ENCODE assay signal across 1 cellular context in the genomic region with DNA sequence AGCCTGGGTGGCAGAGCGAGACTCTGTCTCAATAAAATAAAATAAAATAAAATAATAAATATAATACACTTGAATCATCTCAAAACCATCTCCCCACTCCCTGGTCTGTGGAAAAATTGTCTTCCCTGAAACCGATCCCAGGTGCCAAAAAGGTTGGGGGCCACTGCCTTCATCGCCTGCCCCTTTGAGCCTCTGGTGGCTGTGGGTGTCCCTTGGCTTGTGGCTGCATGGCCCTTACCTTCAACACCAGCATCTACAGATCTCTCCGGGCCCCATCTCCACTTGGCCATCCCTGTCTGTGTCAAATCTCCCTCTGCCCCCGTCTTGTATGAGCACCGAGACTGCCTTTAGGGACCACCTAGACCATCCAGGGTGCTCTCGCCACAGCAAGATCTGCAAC.
TF ChIP-seq lines count a peak whose summit lies in the region.

No MANE protein-coding gene starts in this region.

TF ChIP-seq in H1, 55 proteins besides CTCF, POLR2A, EP300 and RAD21:
- TF ChIP-seq JUND (IDR thresholded peaks at IDR 0.05; ENCODE audit: low read length) (no peak), KDM4A (IDR thresholded peaks at IDR 0.05; ENCODE audit: low read depth, low read length, severe bottlenecking) (no peak), SIN3A (conservative IDR thresholded peaks at IDR 0.05 in 1 of 2, IDR thresholded peaks at IDR 0.05 in 1 of 2; ENCODE audit: low read depth in 1 of 2, low read length in 2 of 2) (no peak), ZNF274 (IDR thresholded peaks at IDR 0.05; ENCODE audit: borderline replicate concordance, extremely low read depth, low read length) (no peak), EZH2 (IDR thresholded peaks at IDR 0.05; ENCODE audit: low read depth, low read length, severe bottlenecking) (no peak), EGR1 (IDR thresholded peaks at IDR 0.05; ENCODE audit: borderline replicate concordance, low read depth, low read length) (no peak), KDM5A (IDR thresholded peaks at IDR 0.05; ENCODE audit: low read length) (no peak)
- TF ChIP-seq, protein P1, sequence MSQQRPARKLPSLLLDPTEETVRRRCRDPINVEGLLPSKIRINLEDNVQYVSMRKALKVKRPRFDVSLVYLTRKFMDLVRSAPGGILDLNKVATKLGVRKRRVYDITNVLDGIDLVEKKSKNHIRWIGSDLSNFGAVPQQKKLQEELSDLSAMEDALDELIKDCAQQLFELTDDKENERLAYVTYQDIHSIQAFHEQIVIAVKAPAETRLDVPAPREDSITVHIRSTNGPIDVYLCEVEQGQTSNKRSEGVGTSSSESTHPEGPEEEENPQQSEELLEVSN (IDR thresholded peaks at IDR 0.05) = no peak
